In genomic region chr19:35585844-35586243, GRCh38 we compare ENCODE assay signal across 13 cellular contexts. TPM values are rescaled to one million over a fixed set of nuclear protein-coding genes. Genes with fewer than 3 reads are reported as not detected.
DNase-seq lines count a peak whose midpoint lies in the region; ATAC-seq and TF ChIP-seq lines count a peak whose summit lies in the region.
"Had no signal": no experiment of that assay in that cellular context is flagged by ENCODE, and none has a peak within 500 bp of the region (broad histone marks: within the 10 kb centered on the region; RNA-seq: fewer than 3 reads in every experiment).

PMIS2 (plus strand) TSS chr19:35586173; CDS start chr19:35586260, 87 bp downstream.

- no peaks in the 10 kb centered on the region for H3K9me2 ChIP-seq in OCI-LY7 (ENCODE audit: insufficient read depth, low read length)

- no peak for ATAC-seq in GM21619 (IDR thresholded peaks at IDR 0.05; ENCODE audit: unreplicated experiment)

- no peaks in the 10 kb centered on the region for H3K36me3 ChIP-seq in OCI-LY7 (ENCODE audit: insufficient read depth, low read length)
- no peaks in the 10 kb centered on the region for H3K36me3 ChIP-seq in CD8-positive, alpha-beta memory T cell (ENCODE audit: insufficient read depth, low read length)
- H3K36me3 ChIP-seq: transverse colon had no signal

- BruUV-seq in OCI-LY7 (replicated peaks; lab: Mats Ljungman, UMichigan), result no TSS peak

- no peak within 1 kb of the TSS for H3K4me3 Mint-ChIP-seq in CD8-positive, alpha-beta memory T cell

- H3K4me2 ChIP-seq in OCI-LY7 (ENCODE audit: low read length), result no peak within 1 kb of the TSS

- no peak within 1 kb of the TSS for H3K27ac ChIP-seq in OCI-LY7 (ENCODE audit: low read depth, low read length, poor library complexity, severe bottlenecking)
- H3K27ac ChIP-seq in CD8-positive, alpha-beta memory T cell (ENCODE audit: low read depth, low read length), result no peak within 1 kb of the TSS
- H3K27ac ChIP-seq: transverse colon had no signal

- H3K27me3 Mint-ChIP-seq in CD8-positive, alpha-beta memory T cell, result peaks cover 17 to 21% of the 10 kb centered on the region in 2 donors

- H3K9me3 ChIP-seq in OCI-LY7 (ENCODE audit: low read length), result no peaks in the 10 kb centered on the region
- no peaks in the 10 kb centered on the region for H3K9me3 ChIP-seq in CD8-positive, alpha-beta memory T cell (ENCODE audit: low read length)
- H3K9me3 ChIP-seq: transverse colon had no signal

- no peaks in the 10 kb centered on the region for H4K20me1 ChIP-seq in OCI-LY7 (ENCODE audit: insufficient read depth, low read length)

- H3K27me3 ChIP-seq in CD8-positive, alpha-beta memory T cell (ENCODE audit: insufficient read depth, low read length, poor library complexity, severe bottlenecking), result no peaks in the 10 kb centered on the region

- CTCF ChIA-PET in OCI-LY7 (lab: Charles Lee; ENCODE audit: unreplicated experiment), result no interaction called here
- CTCF ChIA-PET in CD8-positive, alpha-beta memory T cell (lab: Charles Lee), result no interaction called here

- intact Hi-C loops in OCI-LY7 (cut with micrococcal nuclease; ENCODE audit: unreplicated experiment), result no loop called here

- H2AFZ ChIP-seq in OCI-LY7 (ENCODE audit: low read length), result no peak within 1 kb of the TSS

- H3K27ac Mint-ChIP-seq in CD8-positive, alpha-beta memory T cell, result no peak within 1 kb of the TSS

- H3K4me1 ChIP-seq in OCI-LY7 (ENCODE audit: insufficient read depth, low read length, poor library complexity, severe bottlenecking), result no peaks in the 10 kb centered on the region
- H3K4me1 ChIP-seq in CD8-positive, alpha-beta memory T cell (ENCODE audit: insufficient read depth, low read length), result no peaks in the 10 kb centered on the region
- H3K4me1 ChIP-seq: transverse colon had no signal

- POLR2A ChIA-PET in OCI-LY7 (lab: Charles Lee), result no interaction called here
- POLR2A ChIA-PET in CD8-positive, alpha-beta memory T cell (lab: Charles Lee), result no interaction called here

- no peak within 1 kb of the TSS for H3K4me3 ChIP-seq in OCI-LY7 (ENCODE audit: low read depth, low read length, poor library complexity, severe bottlenecking)
- no peak within 1 kb of the TSS for H3K4me3 ChIP-seq in CD8-positive, alpha-beta memory T cell (ENCODE audit: low read length)
- H3K4me3 ChIP-seq: transverse colon had no signal

- H3K9me3 Mint-ChIP-seq in CD8-positive, alpha-beta memory T cell, result no peaks in the 10 kb centered on the region

- H3K36me3 Mint-ChIP-seq in CD8-positive, alpha-beta memory T cell, result no peaks in the 10 kb centered on the region

- peak; percentile 51 for DNase-seq in stimulated activated CD4-positive, alpha-beta T cell treated with anti-CD3 and anti-CD28 coated beads, Interleukin-15, amount 100 ng/mL, for 24 hours
- no peak for DNase-seq in stimulated activated CD4-positive, alpha-beta T cell treated with anti-CD3 and anti-CD28 coated beads, Interleukin-12 subunit alpha, Interleukin-12 subunit beta, amount 100 ng/mL, for 4 hours
- peak; percentile 37 for DNase-seq in OCI-LY7 (ENCODE audit: low spot score)
- DNase-seq in germinal center (ENCODE audit: low spot score), result peak; percentile 40
- DNase-seq in activated CD4-positive, CD25-positive, alpha-beta regulatory T cell (lab: John Stamatoyannopoulos, UW), result no peak
- no peak for DNase-seq in CD8-positive, alpha-beta memory T cell
- no peak for DNase-seq in NCI-H446 (lab: John Stamatoyannopoulos, UW)
- DNase-seq: Calu3, NCI-H187, transverse colon had no signal

- no peaks in the 10 kb centered on the region for H3K79me2 ChIP-seq in OCI-LY7 (ENCODE audit: insufficient read depth, low read depth, low read length)

- no peak for TF ChIP-seq CTCF in OCI-LY7 (conservative IDR thresholded peaks at IDR 0.05; ENCODE audit: low read length)

- H3K4me1 Mint-ChIP-seq in CD8-positive, alpha-beta memory T cell, result no peaks in the 10 kb centered on the region

RNA-seq across cellular contexts. Expression of gene PMIS2, which starts in this region (rescaled TPM):
- total RNA-seq in OCI-LY7 (2014; rRNA removed; shearing (Covaris generic)), result not detected in 2 replicates
- not detected in 2 replicates for total RNA-seq in OCI-LY7 (2022)
- not detected for total RNA-seq in CD8-positive, alpha-beta memory T cell
- not detected for polyA plus RNA-seq in CD8-positive, alpha-beta memory T cell
- total RNA-seq: Calu3, endothelial cell of umbilical vein, mononuclear cell, transverse colon had no signal
- polyA plus RNA-seq: endothelial cell of umbilical vein had no signal

Comparison
In these comparisons a context has a peak if more than half of its experiments do, and no peak if none do; other contexts are left out.
1. DNase-seq: peak in stimulated activated CD4-positive, alpha-beta T cell treated with anti-CD3 and anti-CD28 coated beads, Interleukin-15, amount 100 ng/mL, for 24 hours (single experiment) and germinal center (single experiment); none in stimulated activated CD4-positive, alpha-beta T cell treated with anti-CD3 and anti-CD28 coated beads, Interleukin-12 subunit alpha, Interleukin-12 subunit beta, amount 100 ng/mL, for 4 hours (single experiment), activated CD4-positive, CD25-positive, alpha-beta regulatory T cell (0 of 4), CD8-positive, alpha-beta memory T cell (0 of 5) and NCI-H446 (0 of 2).
2. Peak in DNase-seq in OCI-LY7; RNA of the gene not detected or under 1 TPM.